8 cellular contexts compared by ENCODE assay signal in the genomic region with DNA sequence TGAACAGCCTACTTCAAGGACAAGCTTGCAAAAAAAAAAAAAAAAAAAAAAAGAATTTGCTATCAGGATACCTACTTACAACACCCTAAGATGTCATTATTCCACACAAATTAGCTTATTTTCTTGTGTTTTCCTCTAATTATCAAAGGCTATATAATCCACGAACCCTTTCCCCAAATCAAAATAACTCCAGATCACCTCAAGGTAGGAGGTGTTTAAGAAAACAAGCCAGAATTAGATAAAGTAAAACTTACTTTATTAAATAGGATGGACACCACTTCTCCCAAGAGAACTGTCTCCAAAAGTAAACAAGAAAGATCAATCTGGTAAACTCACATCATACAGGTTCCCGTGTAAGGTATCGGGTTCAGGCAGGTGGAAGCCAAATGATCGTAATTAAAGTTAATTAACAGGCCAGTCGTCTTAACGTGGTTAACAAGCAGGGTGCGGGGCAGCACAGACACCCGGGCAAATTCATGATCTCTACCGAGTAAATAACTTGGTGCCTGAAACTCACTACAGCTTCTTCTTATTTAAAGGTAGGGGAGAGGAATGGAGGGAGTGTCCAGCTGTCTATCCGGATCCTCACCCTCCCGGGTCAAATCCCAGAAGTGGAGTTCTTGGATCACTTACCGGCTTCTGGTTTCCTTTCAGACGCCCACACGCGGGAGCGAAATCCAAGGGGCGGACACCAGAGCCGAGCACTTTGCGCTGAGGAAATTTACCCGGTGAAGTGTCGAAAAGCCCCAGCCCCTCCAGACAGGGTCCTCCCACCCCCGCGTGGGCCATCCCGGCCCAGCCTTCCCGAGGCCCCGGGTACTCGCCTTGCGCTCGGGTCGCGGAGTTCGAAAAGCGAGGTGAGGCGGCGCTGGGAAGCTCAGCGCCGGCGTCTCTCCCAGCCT. TPM values are rescaled to one million over a fixed set of nuclear protein-coding genes. Genes with fewer than 3 reads are reported as not detected.
DNase-seq lines count a peak whose midpoint lies in the region; ATAC-seq and TF ChIP-seq lines count a peak whose summit lies in the region.

No MANE protein-coding gene starts in this region.

- H3K4me3 ChIP-seq in ACC112 (ENCODE audit: low read depth, low read length): peak overlapping the region; percentile 75
- peak overlapping the region; percentile 74 to 77 for H3K4me3 ChIP-seq in body of pancreas

- in situ Hi-C loops in SK-MEL-5 (cut with HindIII; ENCODE audit: low pct_unique_long_range_greater_than_20kb, low sequenced_read_pairs): no loop called here

- ATAC-seq in GM19025 (IDR thresholded peaks at IDR 0.05; ENCODE audit: low read depth, unreplicated experiment): peak; percentile 26
- ATAC-seq in HG03280 (IDR thresholded peaks at IDR 0.05; ENCODE audit: unreplicated experiment): peak; percentile 24
- ATAC-seq in body of pancreas: peak; percentile 40

- no peak for TF ChIP-seq CTCF in body of pancreas (IDR thresholded peaks at IDR 0.05)

- H3K27me3 ChIP-seq in ACC112 (ENCODE audit: insufficient read depth, low read length) (peaks cover 32% of the 10 kb centered on the region), body of pancreas (no peaks in the 10 kb centered on the region)

- no peak overlapping the region for H3K27ac ChIP-seq in ACC112 (ENCODE audit: low read depth, low read length)
- peak overlapping the region; percentile 74 to 97 (median 90) for H3K27ac ChIP-seq in body of pancreas

- H3K79me2 ChIP-seq in ACC112 (ENCODE audit: control insufficient read depth, insufficient read depth, low read length, unreplicated experiment): no peaks in the 10 kb centered on the region

- peak in 1 of 3 donors; percentile 6 for TF ChIP-seq POLR2A in body of pancreas (IDR thresholded peaks at IDR 0.05)

- intact Hi-C loops in body of pancreas (cut with DNase I): no loop called here

- 1% methylated on average over 22 to 38 of the region's 38 CpGs for WGBS in body of pancreas, 2 donors

- H2AFZ ChIP-seq in ACC112 (ENCODE audit: low read length, unreplicated experiment): peak overlapping the region; percentile 60

- H3K36me3 ChIP-seq in ACC112 (ENCODE audit: insufficient read depth, low read length): no peaks in the 10 kb centered on the region
- no peaks in the 10 kb centered on the region for H3K36me3 ChIP-seq in body of pancreas (replicated peaks in 1 of 2; ENCODE audit: insufficient read depth in 1 of 2, low read depth in 2 of 2)

- no peaks in the 10 kb centered on the region for H3K9me3 ChIP-seq in body of pancreas

- DNase-seq in SK-MEL-5 (ENCODE audit: low read depth, low spot score) (peak; percentile 49), body of pancreas (peak; percentile 45 to 59 (median 52)), iris pigment epithelial cell (ENCODE audit: low read depth) (peak; percentile 32), iPS-NIHi7 (ENCODE audit: extremely low spot score) (no peak)
- peak; percentile 23 to 49 for DNase-seq in stimulated activated CD4-positive, alpha-beta T cell treated with anti-CD3 and anti-CD28 coated beads, Interleukin-12 subunit alpha, Interleukin-12 subunit beta, amount 100 ng/mL, for 24 hours (ENCODE audit: low read depth in 2 of 2)

- no peaks in the 10 kb centered on the region for H3K4me1 ChIP-seq in ACC112 (ENCODE audit: control insufficient read depth, insufficient read depth, low read length, unreplicated experiment)
- H3K4me1 ChIP-seq in body of pancreas: peaks cover 25% of the 10 kb centered on the region

RNA-seq across cellular contexts. Expression of gene ARAP2, which starts 0.7 kb away (rescaled TPM):
- 8.3 and 14.4 TPM in 2 replicates for total RNA-seq in SK-MEL-5 (2014; rRNA removed; shearing (Covaris generic))
- polyA plus RNA-seq in SK-MEL-5 (2015; cell fraction: cytosol; rRNA removed): 2.0 and 2.8 TPM in 2 replicates
- polyA plus RNA-seq in SK-MEL-5 (2015; cell fraction: nucleus; rRNA removed): 16.6 and 22.8 TPM in 2 replicates
- 10 to 100 TPM; 12.5 to 14.3 TPM for total RNA-seq in body of pancreas

RNA-seq across cellular contexts. Expression of gene DTHD1, which starts 37.8 kb away (rescaled TPM):
- not detected in 2 replicates for total RNA-seq in SK-MEL-5 (2014; rRNA removed; shearing (Covaris generic))
- polyA plus RNA-seq in SK-MEL-5 (2015; cell fraction: cytosol; rRNA removed): not detected in 2 replicates
- 0.23 TPM in 1 of 2 replicates, not detected in the other for polyA plus RNA-seq in SK-MEL-5 (2015; cell fraction: nucleus; rRNA removed)
- under 1 TPM in 1 of 2 donors, not detected in 1; under 0.01 TPM for total RNA-seq in body of pancreas
